ENCODE assay signal across 2 cellular contexts in genomic region chr5:142300677-142301076, GRCh38.
TF ChIP-seq lines count a peak whose summit lies in the region.

No MANE protein-coding gene starts in this region.

TF ChIP-seq in GM23338, 12 proteins besides CTCF, POLR2A, EP300 and RAD21:
- TF ChIP-seq, protein P1, sequence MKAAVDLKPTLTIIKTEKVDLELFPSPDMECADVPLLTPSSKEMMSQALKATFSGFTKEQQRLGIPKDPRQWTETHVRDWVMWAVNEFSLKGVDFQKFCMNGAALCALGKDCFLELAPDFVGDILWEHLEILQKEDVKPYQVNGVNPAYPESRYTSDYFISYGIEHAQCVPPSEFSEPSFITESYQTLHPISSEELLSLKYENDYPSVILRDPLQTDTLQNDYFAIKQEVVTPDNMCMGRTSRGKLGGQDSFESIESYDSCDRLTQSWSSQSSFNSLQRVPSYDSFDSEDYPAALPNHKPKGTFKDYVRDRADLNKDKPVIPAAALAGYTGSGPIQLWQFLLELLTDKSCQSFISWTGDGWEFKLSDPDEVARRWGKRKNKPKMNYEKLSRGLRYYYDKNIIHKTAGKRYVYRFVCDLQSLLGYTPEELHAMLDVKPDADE (IDR thresholded peaks at IDR 0.05), result no peak
- TF ChIP-seq EZH2 (IDR thresholded peaks at IDR 0.05; ENCODE audit: low read depth, unreplicated experiment) (no peak), EZH2phosphoT487 (IDR thresholded peaks at IDR 0.05; ENCODE audit: unreplicated experiment) (no peak), NANOG (IDR thresholded peaks at IDR 0.05; ENCODE audit: borderline replicate concordance) (no peak), JUNB (IDR thresholded peaks at IDR 0.05; ENCODE audit: unreplicated experiment) (no peak), STAT1 (IDR thresholded peaks at IDR 0.05; ENCODE audit: unreplicated experiment) (no peak), POLR2AphosphoS5 (IDR thresholded peaks at IDR 0.05; ENCODE audit: low read depth) (no peak)
- TF ChIP-seq, protein P2, sequence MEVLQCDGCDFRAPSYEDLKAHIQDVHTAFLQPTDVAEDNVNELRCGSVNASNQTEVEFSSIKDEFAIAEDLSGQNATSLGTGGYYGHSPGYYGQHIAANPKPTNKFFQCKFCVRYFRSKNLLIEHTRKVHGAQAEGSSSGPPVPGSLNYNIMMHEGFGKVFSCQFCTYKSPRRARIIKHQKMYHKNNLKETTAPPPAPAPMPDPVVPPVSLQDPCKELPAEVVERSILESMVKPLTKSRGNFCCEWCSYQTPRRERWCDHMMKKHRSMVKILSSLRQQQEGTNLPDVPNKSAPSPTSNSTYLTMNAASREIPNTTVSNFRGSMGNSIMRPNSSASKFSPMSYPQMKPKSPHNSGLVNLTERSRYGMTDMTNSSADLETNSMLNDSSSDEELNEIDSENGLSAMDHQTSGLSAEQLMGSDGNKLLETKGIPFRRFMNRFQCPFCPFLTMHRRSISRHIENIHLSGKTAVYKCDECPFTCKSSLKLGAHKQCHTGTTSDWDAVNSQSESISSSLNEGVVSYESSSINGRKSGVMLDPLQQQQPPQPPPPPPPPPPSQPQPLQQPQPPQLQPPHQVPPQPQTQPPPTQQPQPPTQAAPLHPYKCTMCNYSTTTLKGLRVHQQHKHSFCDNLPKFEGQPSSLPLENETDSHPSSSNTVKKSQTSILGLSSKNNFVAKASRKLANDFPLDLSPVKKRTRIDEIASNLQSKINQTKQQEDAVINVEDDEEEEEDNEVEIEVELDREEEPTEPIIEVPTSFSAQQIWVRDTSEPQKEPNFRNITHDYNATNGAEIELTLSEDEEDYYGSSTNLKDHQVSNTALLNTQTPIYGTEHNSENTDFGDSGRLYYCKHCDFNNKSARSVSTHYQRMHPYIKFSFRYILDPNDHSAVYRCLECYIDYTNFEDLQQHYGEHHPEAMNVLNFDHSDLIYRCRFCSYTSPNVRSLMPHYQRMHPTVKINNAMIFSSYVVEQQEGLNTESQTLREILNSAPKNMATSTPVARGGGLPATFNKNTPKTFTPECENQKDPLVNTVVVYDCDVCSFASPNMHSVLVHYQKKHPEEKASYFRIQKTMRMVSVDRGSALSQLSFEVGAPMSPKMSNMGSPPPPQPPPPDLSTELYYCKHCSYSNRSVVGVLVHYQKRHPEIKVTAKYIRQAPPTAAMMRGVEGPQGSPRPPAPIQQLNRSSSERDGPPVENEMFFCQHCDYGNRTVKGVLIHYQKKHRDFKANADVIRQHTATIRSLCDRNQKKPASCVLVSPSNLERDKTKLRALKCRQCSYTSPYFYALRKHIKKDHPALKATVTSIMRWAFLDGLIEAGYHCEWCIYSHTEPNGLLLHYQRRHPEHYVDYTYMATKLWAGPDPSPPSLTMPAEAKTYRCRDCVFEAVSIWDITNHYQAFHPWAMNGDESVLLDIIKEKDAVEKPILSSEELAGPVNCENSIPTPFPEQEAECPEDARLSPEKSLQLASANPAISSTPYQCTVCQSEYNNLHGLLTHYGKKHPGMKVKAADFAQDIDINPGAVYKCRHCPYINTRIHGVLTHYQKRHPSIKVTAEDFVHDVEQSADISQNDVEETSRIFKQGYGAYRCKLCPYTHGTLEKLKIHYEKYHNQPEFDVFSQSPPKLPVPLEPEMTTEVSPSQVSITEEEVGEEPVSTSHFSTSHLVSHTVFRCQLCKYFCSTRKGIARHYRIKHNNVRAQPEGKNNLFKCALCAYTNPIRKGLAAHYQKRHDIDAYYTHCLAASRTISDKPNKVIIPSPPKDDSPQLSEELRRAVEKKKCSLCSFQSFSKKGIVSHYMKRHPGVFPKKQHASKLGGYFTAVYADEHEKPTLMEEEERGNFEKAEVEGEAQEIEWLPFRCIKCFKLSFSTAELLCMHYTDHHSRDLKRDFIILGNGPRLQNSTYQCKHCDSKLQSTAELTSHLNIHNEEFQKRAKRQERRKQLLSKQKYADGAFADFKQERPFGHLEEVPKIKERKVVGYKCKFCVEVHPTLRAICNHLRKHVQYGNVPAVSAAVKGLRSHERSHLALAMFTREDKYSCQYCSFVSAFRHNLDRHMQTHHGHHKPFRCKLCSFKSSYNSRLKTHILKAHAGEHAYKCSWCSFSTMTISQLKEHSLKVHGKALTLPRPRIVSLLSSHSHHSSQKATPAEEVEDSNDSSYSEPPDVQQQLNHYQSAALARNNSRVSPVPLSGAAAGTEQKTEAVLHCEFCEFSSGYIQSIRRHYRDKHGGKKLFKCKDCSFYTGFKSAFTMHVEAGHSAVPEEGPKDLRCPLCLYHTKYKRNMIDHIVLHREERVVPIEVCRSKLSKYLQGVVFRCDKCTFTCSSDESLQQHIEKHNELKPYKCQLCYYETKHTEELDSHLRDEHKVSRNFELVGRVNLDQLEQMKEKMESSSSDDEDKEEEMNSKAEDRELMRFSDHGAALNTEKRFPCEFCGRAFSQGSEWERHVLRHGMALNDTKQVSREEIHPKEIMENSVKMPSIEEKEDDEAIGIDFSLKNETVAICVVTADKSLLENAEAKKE (CRISPR knock-in tag; IDR thresholded peaks at IDR 0.05), result no peak
- TF ChIP-seq, protein P3, sequence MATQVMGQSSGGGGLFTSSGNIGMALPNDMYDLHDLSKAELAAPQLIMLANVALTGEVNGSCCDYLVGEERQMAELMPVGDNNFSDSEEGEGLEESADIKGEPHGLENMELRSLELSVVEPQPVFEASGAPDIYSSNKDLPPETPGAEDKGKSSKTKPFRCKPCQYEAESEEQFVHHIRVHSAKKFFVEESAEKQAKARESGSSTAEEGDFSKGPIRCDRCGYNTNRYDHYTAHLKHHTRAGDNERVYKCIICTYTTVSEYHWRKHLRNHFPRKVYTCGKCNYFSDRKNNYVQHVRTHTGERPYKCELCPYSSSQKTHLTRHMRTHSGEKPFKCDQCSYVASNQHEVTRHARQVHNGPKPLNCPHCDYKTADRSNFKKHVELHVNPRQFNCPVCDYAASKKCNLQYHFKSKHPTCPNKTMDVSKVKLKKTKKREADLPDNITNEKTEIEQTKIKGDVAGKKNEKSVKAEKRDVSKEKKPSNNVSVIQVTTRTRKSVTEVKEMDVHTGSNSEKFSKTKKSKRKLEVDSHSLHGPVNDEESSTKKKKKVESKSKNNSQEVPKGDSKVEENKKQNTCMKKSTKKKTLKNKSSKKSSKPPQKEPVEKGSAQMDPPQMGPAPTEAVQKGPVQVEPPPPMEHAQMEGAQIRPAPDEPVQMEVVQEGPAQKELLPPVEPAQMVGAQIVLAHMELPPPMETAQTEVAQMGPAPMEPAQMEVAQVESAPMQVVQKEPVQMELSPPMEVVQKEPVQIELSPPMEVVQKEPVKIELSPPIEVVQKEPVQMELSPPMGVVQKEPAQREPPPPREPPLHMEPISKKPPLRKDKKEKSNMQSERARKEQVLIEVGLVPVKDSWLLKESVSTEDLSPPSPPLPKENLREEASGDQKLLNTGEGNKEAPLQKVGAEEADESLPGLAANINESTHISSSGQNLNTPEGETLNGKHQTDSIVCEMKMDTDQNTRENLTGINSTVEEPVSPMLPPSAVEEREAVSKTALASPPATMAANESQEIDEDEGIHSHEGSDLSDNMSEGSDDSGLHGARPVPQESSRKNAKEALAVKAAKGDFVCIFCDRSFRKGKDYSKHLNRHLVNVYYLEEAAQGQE (IDR thresholded peaks at IDR 0.05; ENCODE audit: unreplicated experiment), result no peak

TF ChIP-seq in endothelial cell of umbilical vein, 7 proteins besides CTCF, POLR2A, EP300 and RAD21:
- no peak for TF ChIP-seq EZH2 (IDR thresholded peaks at IDR 0.05; ENCODE audit: borderline replicate concordance, low read depth, low read length, severe bottlenecking)
- TF ChIP-seq POLR2AphosphoS5 (IDR thresholded peaks at IDR 0.05; ENCODE audit: insufficient read depth, low read depth, low read length), result no peak
